In the genomic region with DNA sequence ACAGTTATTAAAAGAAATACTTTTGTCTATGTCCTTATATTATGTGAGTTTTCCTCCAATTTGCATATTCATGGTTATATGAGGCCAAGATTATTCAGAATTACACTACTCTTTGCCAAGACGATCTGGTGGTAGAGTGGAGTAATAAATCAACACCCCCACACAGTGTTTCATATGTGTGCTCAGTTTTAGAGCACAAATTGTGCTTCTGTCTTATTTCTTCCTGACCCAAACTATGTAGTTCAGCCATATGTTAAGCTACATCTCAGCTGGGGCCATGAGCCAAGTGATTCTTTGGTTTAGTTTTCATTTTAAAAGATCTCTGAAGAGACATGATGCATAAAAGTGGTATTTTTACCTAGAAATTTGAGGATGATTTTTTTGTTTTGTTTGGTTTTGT, we compare ENCODE assay signal across 17 cellular contexts. TPM values are rescaled to one million over a fixed set of nuclear protein-coding genes. Genes with fewer than 3 reads are reported as not detected.
"Had no signal": no experiment of that assay in that cellular context is flagged by ENCODE, and none has a peak within 500 bp of the region (broad histone marks: within the 10 kb centered on the region; RNA-seq: fewer than 3 reads in every experiment).

No MANE protein-coding gene starts in this region.

- H3K4me3 Mint-ChIP-seq: activated CD4-positive, alpha-beta T cell treated with anti-CD3 and anti-CD28 coated beads, Interleukin-2, amount 10 ng/mL, durations not matched to agents 24 days and 14 days; activated CD8-positive, alpha-beta T cell treated with anti-CD3 and anti-CD28 coated beads for 36 hours; activated T-helper 1 cell treated with anti-CD3 and anti-CD28 coated beads, Interleukin-12 subunit alpha, Interleukin-12 subunit beta, Interleukin-2, Interleukin-4 antibody, amounts not matched to agents 30 ng/mL and 10 ng/mL and 1 ng/mL, durations not matched to agents 14 hours and 24 hours and 36 hours; dendritic cell treated with granulocyte-macrophage colony-stimulating factor and Interleukin-4, amounts not matched to agents 40 ng/mL and 50 ng/mL, for 4 days; neural crest cell; stimulated activated naive CD8-positive, alpha-beta T cell treated with anti-CD3 and anti-CD28 coated beads, Interleukin-15, Interleukin-2, amounts not matched to agents 100 ng/mL and 50 ng/mL, for 24 hours; type B pancreatic cell had no signal

- H3K27ac ChIP-seq: adrenal gland, gastrocnemius medialis, left ventricle myocardium inferior, testis had no signal

- H3K4me3 ChIP-seq: adrenal gland, gastrocnemius medialis, left ventricle myocardium inferior, testis had no signal

- H3K27me3 ChIP-seq: adrenal gland, gastrocnemius medialis, testis had no signal

- ATAC-seq: activated CD8-positive, alpha-beta T cell treated with anti-CD3 and anti-CD28 coated beads for 36 hours; activated naive CD4-positive, alpha-beta T cell treated with anti-CD3 and anti-CD28 coated beads, Interleukin-2, amount 50 U/mL, for 72 hours; gastrocnemius medialis had no signal

- H3K4me1 Mint-ChIP-seq: neural crest cell had no signal

- H3K9me3 ChIP-seq: adrenal gland, gastrocnemius medialis, left ventricle myocardium inferior, testis had no signal

- H3K36me3 Mint-ChIP-seq: activated naive CD4-positive, alpha-beta T cell treated with anti-CD3 and anti-CD28 coated beads, Interleukin-2, amount 50 U/mL, for 72 hours had no signal

- H3K36me3 ChIP-seq: adrenal gland, gastrocnemius medialis had no signal

- H3K27ac Mint-ChIP-seq: activated CD4-positive, alpha-beta T cell treated with anti-CD3 and anti-CD28 coated beads, Interleukin-2, amount 10 ng/mL, durations not matched to agents 24 days and 14 days; activated CD8-positive, alpha-beta T cell treated with anti-CD3 and anti-CD28 coated beads for 36 hours; activated naive CD4-positive, alpha-beta T cell treated with anti-CD3 and anti-CD28 coated beads, Interleukin-2, amount 50 U/mL, for 72 hours; activated T-helper 1 cell treated with anti-CD3 and anti-CD28 coated beads, Interleukin-12 subunit alpha, Interleukin-12 subunit beta, Interleukin-2, Interleukin-4 antibody, amounts not matched to agents 30 ng/mL and 10 ng/mL and 1 ng/mL, durations not matched to agents 14 hours and 24 hours and 36 hours; dendritic cell treated with granulocyte-macrophage colony-stimulating factor and Interleukin-4, amounts not matched to agents 40 ng/mL and 50 ng/mL, for 4 days; progenitor cell of endocrine pancreas; stimulated activated naive CD8-positive, alpha-beta T cell treated with anti-CD3 and anti-CD28 coated beads, Interleukin-15, Interleukin-2, amounts not matched to agents 100 ng/mL and 50 ng/mL, for 24 hours; type B pancreatic cell had no signal

- H3K27me3 Mint-ChIP-seq: activated CD4-positive, alpha-beta T cell treated with anti-CD3 and anti-CD28 coated beads, Interleukin-2, amount 10 ng/mL, durations not matched to agents 24 days and 14 days; activated CD8-positive, alpha-beta T cell treated with anti-CD3 and anti-CD28 coated beads for 36 hours; dendritic cell treated with granulocyte-macrophage colony-stimulating factor and Interleukin-4, amounts not matched to agents 40 ng/mL and 50 ng/mL, for 4 days; progenitor cell of endocrine pancreas; stimulated activated naive CD8-positive, alpha-beta T cell treated with anti-CD3 and anti-CD28 coated beads, Interleukin-15, Interleukin-2, amounts not matched to agents 100 ng/mL and 50 ng/mL, for 24 hours; type B pancreatic cell had no signal

- DNase-seq: activated CD4-positive, alpha-beta T cell treated with anti-CD3 and anti-CD28 coated beads, Interleukin-2, amount 10 ng/mL, durations not matched to agents 24 days and 14 days; activated CD8-positive, alpha-beta T cell treated with anti-CD3 and anti-CD28 coated beads for 36 hours; activated gamma-delta T cell treated with Interleukin-2 at 50 U/mL for 16 hours; adrenal gland; gastrocnemius medialis; head of caudate nucleus; kidney glomerular epithelial cell; left ventricle myocardium inferior; T1000; testis had no signal

- H3K4me1 ChIP-seq: adrenal gland, gastrocnemius medialis, left ventricle myocardium inferior, testis had no signal

- H3K9me3 Mint-ChIP-seq: activated CD4-positive, alpha-beta T cell treated with anti-CD3 and anti-CD28 coated beads, Interleukin-2, amount 10 ng/mL, durations not matched to agents 24 days and 14 days; activated CD8-positive, alpha-beta T cell treated with anti-CD3 and anti-CD28 coated beads for 36 hours; activated naive CD4-positive, alpha-beta T cell treated with anti-CD3 and anti-CD28 coated beads, Interleukin-2, amount 50 U/mL, for 72 hours; activated T-helper 1 cell treated with anti-CD3 and anti-CD28 coated beads, Interleukin-12 subunit alpha, Interleukin-12 subunit beta, Interleukin-2, Interleukin-4 antibody, amounts not matched to agents 30 ng/mL and 10 ng/mL and 1 ng/mL, durations not matched to agents 14 hours and 24 hours and 36 hours; dendritic cell treated with granulocyte-macrophage colony-stimulating factor and Interleukin-4, amounts not matched to agents 40 ng/mL and 50 ng/mL, for 4 days; neural crest cell; stimulated activated naive CD8-positive, alpha-beta T cell treated with anti-CD3 and anti-CD28 coated beads, Interleukin-15, Interleukin-2, amounts not matched to agents 100 ng/mL and 50 ng/mL, for 24 hours; type B pancreatic cell had no signal

RNA-seq across cellular contexts. Expression of a gene that starts 37.0 kb away (rescaled TPM):
- total RNA-seq: gastrocnemius medialis had no signal
